ENCODE assay signal across 8 cellular contexts in genomic region chr1:27366113-27366410, GRCh38. TPM values are rescaled to one million over a fixed set of nuclear protein-coding genes. Genes with fewer than 3 reads are reported as not detected.
A peak's percentile ranks its signal among the peaks of the same experiment; 100 is the strongest.
DNase-seq lines count a peak whose midpoint lies in the region; ATAC-seq and TF ChIP-seq lines count a peak whose summit lies in the region.

No MANE protein-coding gene starts in this region.

- CTCF ChIA-PET in Caco-2 (lab: Charles Lee) = interaction anchor here (0.5 to 3.2 kb wide), 21 partner anchors 9 to 310 kb away, joined by 3 to 28 read pairs (median 5); partner anchors contain the start of gene SYTL1
- CTCF ChIA-PET in activated CD4-positive, alpha-beta T cell treated with anti-CD3 and anti-CD28 coated beads for 36 hours (lab: Charles Lee) = interaction anchor here (0.7 to 3.7 kb wide), 15 partner anchors 9 to 784 kb away, joined by 3 to 28 read pairs (median 6); partner anchors contain the start of gene GPR3

- H3K4me3 ChIP-seq in Caco-2 (ENCODE audit: low read depth, low read length) (peak overlapping the region; percentile 46), HAP-1 (peak overlapping the region; percentile 59), choroid plexus epithelial cell (ENCODE audit: low read depth, low read length) (peak overlapping the region; percentile 72)

- no peaks in the 10 kb centered on the region for H3K27me3 Mint-ChIP-seq in Caco-2 (ENCODE audit: insufficient read depth, unreplicated experiment)
- H3K27me3 Mint-ChIP-seq in activated CD4-positive, alpha-beta T cell treated with anti-CD3 and anti-CD28 coated beads for 36 hours = no peaks in the 10 kb centered on the region

- no peaks in the 10 kb centered on the region for H3K27me3 ChIP-seq in Caco-2 (replicated peaks; ENCODE audit: control insufficient read depth, insufficient read depth, low read length)
- no peaks in the 10 kb centered on the region for H3K27me3 ChIP-seq in HAP-1 (ENCODE audit: low read depth)

- H3K4me1 Mint-ChIP-seq in Caco-2 (ENCODE audit: low read depth, unreplicated experiment) = peaks cover 7% of the 10 kb centered on the region
- peaks cover 30% of the 10 kb centered on the region for H3K4me1 Mint-ChIP-seq in activated CD4-positive, alpha-beta T cell treated with anti-CD3 and anti-CD28 coated beads for 36 hours

- in situ Hi-C loops in HAP-1 (cut with MboI; ENCODE audit: low sequenced_read_pairs) = no loop called here

- peaks cover 12% of the 10 kb centered on the region for H3K36me3 Mint-ChIP-seq in Caco-2 (ENCODE audit: insufficient read depth, unreplicated experiment)
- H3K36me3 Mint-ChIP-seq in activated CD4-positive, alpha-beta T cell treated with anti-CD3 and anti-CD28 coated beads for 36 hours (ENCODE audit: low read depth) = no peaks in the 10 kb centered on the region

- intact Hi-C loops in Caco-2 (cut with micrococcal nuclease; ENCODE audit: unreplicated experiment) = no loop called here
- intact Hi-C loops in activated CD4-positive, alpha-beta T cell treated with anti-CD3 and anti-CD28 coated beads for 36 hours (cut with DNase I, micrococcal nuclease) = loop anchor here in 1 of 2 experiments (1.0 kb wide), 2 partner anchors 44 to 132 kb away; partner anchors contain the start of genes TMEM222 and WDTC1

- H3K9me3 Mint-ChIP-seq in Caco-2 (ENCODE audit: unreplicated experiment) = no peaks in the 10 kb centered on the region
- H3K9me3 Mint-ChIP-seq in activated CD4-positive, alpha-beta T cell treated with anti-CD3 and anti-CD28 coated beads for 36 hours (ENCODE audit: low read depth) = no peaks in the 10 kb centered on the region

- no peaks in the 10 kb centered on the region for H3K9me3 ChIP-seq in Caco-2
- H3K9me3 ChIP-seq in HAP-1 = no peaks in the 10 kb centered on the region

- POLR2A ChIA-PET in Caco-2 (lab: Charles Lee) = interaction anchor here (0.5 to 1.9 kb wide), 10 partner anchors 12 to 930 kb away, joined by 3 to 14 read pairs (median 8); partner anchors contain the start of gene CD164L2
- POLR2A ChIA-PET in activated CD4-positive, alpha-beta T cell treated with anti-CD3 and anti-CD28 coated beads for 36 hours (lab: Charles Lee) = interaction anchor here (0.5 to 1.0 kb wide), 3 partner anchors 9 to 46 kb away, joined by 3 to 15 read pairs (median 3); no protein-coding TSS in a partner anchor

- peak; percentile 66 for ATAC-seq in activated CD4-positive, alpha-beta T cell treated with anti-CD3 and anti-CD28 coated beads for 36 hours

- peaks cover 16% of the 10 kb centered on the region for H3K4me1 ChIP-seq in Caco-2
- H3K4me1 ChIP-seq in HAP-1 = peaks cover 6% of the 10 kb centered on the region; the same call in 1 of the 2 replicates

- H3K36me3 ChIP-seq in Caco-2 (ENCODE audit: control insufficient read depth, insufficient read depth, low read length) = no peaks in the 10 kb centered on the region
- H3K36me3 ChIP-seq in HAP-1 (replicated peaks) = no peaks in the 10 kb centered on the region

- H3K4me3 Mint-ChIP-seq in Caco-2 (ENCODE audit: unreplicated experiment) = peak overlapping the region; percentile 98
- peak overlapping the region; percentile 75 for H3K4me3 Mint-ChIP-seq in activated CD4-positive, alpha-beta T cell treated with anti-CD3 and anti-CD28 coated beads for 36 hours

- H3K27ac Mint-ChIP-seq in Caco-2 (ENCODE audit: unreplicated experiment) = peak overlapping the region; percentile 85
- H3K27ac Mint-ChIP-seq in activated CD4-positive, alpha-beta T cell treated with anti-CD3 and anti-CD28 coated beads for 36 hours = no peak overlapping the region

- no TSS peak for BruUV-seq in Caco-2 (replicated peaks; lab: Mats Ljungman, UMichigan)

- TF ChIP-seq CTCF in Caco-2 (IDR thresholded peaks at IDR 0.05; ENCODE audit: insufficient read depth in 1 of 2, low read depth in 1 of 2, low read length in 1 of 2, severe bottlenecking in 1 of 2, unreplicated experiment in 1 of 2) (no peak), choroid plexus epithelial cell (conservative IDR thresholded peaks at IDR 0.05; ENCODE audit: low read depth, low read length) (no peak)

- peak; percentile 83 to 85 for DNase-seq in Caco-2
- peak; percentile 73 to 95 for DNase-seq in HAP-1 (ENCODE audit: low spot score in 2 of 2)
- peak; percentile 76 for DNase-seq in NCI-H2196 (lab: John Stamatoyannopoulos, UW; ENCODE audit: unreplicated experiment)
- peak; percentile 90 for DNase-seq in activated CD4-positive, alpha-beta T cell treated with anti-CD3 and anti-CD28 coated beads for 36 hours
- peak; percentile 50 for DNase-seq in choroid plexus epithelial cell (ENCODE audit: low read depth)
- peak; percentile 79 for DNase-seq in kidney tubule cell (ENCODE audit: low spot score)
- DNase-seq in stimulated activated CD4-positive, alpha-beta T cell treated with anti-CD3 and anti-CD28 coated beads, Interleukin-12 subunit alpha, Interleukin-12 subunit beta, amount 100 ng/mL, for 48 hours (ENCODE audit: low read depth in 2 of 3, low spot score in 1 of 3) = peak; percentile 62 to 81 (median 73)
- DNase-seq in NK-92 treated with Interleukin-12 subunit alpha and Interleukin-12 subunit beta, amount 100 ng/mL, for 24 hours (lab: John Stamatoyannopoulos, UW) = no peak

RNA-seq across cellular contexts. Expression of gene MAP3K6, which starts 0.7 kb away (rescaled TPM):
- 8.8 and 11.7 TPM in 2 replicates for total RNA-seq in Caco-2 (2022)
- total RNA-seq in activated CD4-positive, alpha-beta T cell treated with anti-CD3 and anti-CD28 coated beads for 36 hours = 1 to 10 TPM; 6.5 to 8.8 TPM

RNA-seq across cellular contexts. Expression of gene FCN3, which starts 8.6 kb away (rescaled TPM):
- total RNA-seq in Caco-2 (2022) = not detected in 2 replicates
- not detected for total RNA-seq in activated CD4-positive, alpha-beta T cell treated with anti-CD3 and anti-CD28 coated beads for 36 hours

RNA-seq across cellular contexts. Expression of gene CD164L2, which starts 17.1 kb away (rescaled TPM):
- total RNA-seq in Caco-2 (2022) = 0.21 TPM in 1 of 2 replicates, not detected in the other
- not detected for total RNA-seq in activated CD4-positive, alpha-beta T cell treated with anti-CD3 and anti-CD28 coated beads for 36 hours

RNA-seq across cellular contexts. Expression of gene SYTL1, which starts 24.2 kb away (rescaled TPM):
- 11.0 and 11.2 TPM in 2 replicates for total RNA-seq in Caco-2 (2022)
- total RNA-seq in activated CD4-positive, alpha-beta T cell treated with anti-CD3 and anti-CD28 coated beads for 36 hours = 10 to 100 TPM; 21.4 to 26.1 TPM

RNA-seq across cellular contexts. Expression of gene GPR3, which starts 26.4 kb away (rescaled TPM):
- 0.91 and 1.2 TPM in 2 replicates for total RNA-seq in Caco-2 (2022)
- total RNA-seq in activated CD4-positive, alpha-beta T cell treated with anti-CD3 and anti-CD28 coated beads for 36 hours = 1 to 10 TPM; 1.1 to 1.3 TPM
